Comparison of ENCODE assay signal across 8 cellular contexts in genomic region chr16:24988593-24989338, GRCh38. TPM values are rescaled to one million over a fixed set of nuclear protein-coding genes. Genes with fewer than 3 reads are reported as not detected.
DNase-seq lines count a peak whose midpoint lies in the region; ATAC-seq and TF ChIP-seq lines count a peak whose summit lies in the region.

No MANE protein-coding gene starts in this region.

- no peak overlapping the region for H2BK15ac ChIP-seq in mesenchymal stem cell (ENCODE audit: low read depth, poor library complexity, severe bottlenecking)

- TF ChIP-seq POLR2A in thyroid gland (IDR thresholded peaks at IDR 0.05) = no peak

- TF ChIP-seq CTCF in C4-2B (conservative IDR thresholded peaks at IDR 0.05) (no peak), OCI-LY1 (IDR thresholded peaks at IDR 0.05; ENCODE audit: low read length) (no peak), thyroid gland (IDR thresholded peaks at IDR 0.05) (no peak)

- peaks cover 7% of the 10 kb centered on the region for H3K36me3 Mint-ChIP-seq in dendritic cell treated with granulocyte-macrophage colony-stimulating factor and Interleukin-4, amounts not matched to agents 40 ng/mL and 50 ng/mL, for 4 days (ENCODE audit: low read depth)

- no peaks in the 10 kb centered on the region for H3K27me3 ChIP-seq in OCI-LY1 (ENCODE audit: insufficient read depth, low read length)
- H3K27me3 ChIP-seq in mesenchymal stem cell (ENCODE audit: control insufficient read depth in 1 of 2, insufficient read depth in 1 of 2, low read length in 2 of 2) = no peaks in the 10 kb centered on the region
- H3K27me3 ChIP-seq in thyroid gland = no peaks in the 10 kb centered on the region

- H3K9ac ChIP-seq in OCI-LY1 (ENCODE audit: low read length) (peak overlapping the region; percentile 28; the same call in 1 of the 2 replicates), mesenchymal stem cell (ENCODE audit: low read length) (peak overlapping the region; percentile 79)

- peak overlapping the region in 1 of 2 experiments; percentile 23 for H3K18ac ChIP-seq in mesenchymal stem cell (ENCODE audit: low read depth in 1 of 2, low read length in 2 of 2)

- no peak overlapping the region for H2AFZ ChIP-seq in OCI-LY1 (ENCODE audit: low read length)
- no peak overlapping the region for H2AFZ ChIP-seq in mesenchymal stem cell (ENCODE audit: low read depth, low read length)

- peaks cover 4% of the 10 kb centered on the region for H3K79me1 ChIP-seq in mesenchymal stem cell (replicated peaks; ENCODE audit: low read length, poor library complexity, severe bottlenecking)

- intact Hi-C loops in dendritic cell treated with granulocyte-macrophage colony-stimulating factor and Interleukin-4, amounts not matched to agents 40 ng/mL and 50 ng/mL, for 4 days (cut with micrococcal nuclease) = no loop called here
- intact Hi-C loops in thyroid gland (cut with DNase I) = no loop called here

- H2AK5ac ChIP-seq in mesenchymal stem cell (ENCODE audit: low read length, severe bottlenecking) = no peak overlapping the region

- no peaks in the 10 kb centered on the region for H3K9me3 ChIP-seq in OCI-LY1 (ENCODE audit: low read length)
- H3K9me3 ChIP-seq in mesenchymal stem cell (ENCODE audit: control insufficient read depth, low read length) = no peaks in the 10 kb centered on the region
- no peaks in the 10 kb centered on the region for H3K9me3 ChIP-seq in thyroid gland

- peak overlapping the region in 1 of 2 experiments; percentile 8 for H2BK12ac ChIP-seq in mesenchymal stem cell (ENCODE audit: low read length in 2 of 2)

- H3K79me2 ChIP-seq in OCI-LY1 (ENCODE audit: insufficient read depth, low read length) = peaks cover 13% of the 10 kb centered on the region; the same call in 1 of the 2 replicates

- no peak for ATAC-seq in HG03135 (IDR thresholded peaks at IDR 0.05; ENCODE audit: unreplicated experiment)

- H3K27ac ChIP-seq in C4-2B (peak overlapping the region; percentile 83), OCI-LY1 (ENCODE audit: low read depth, low read length, poor library complexity, severe bottlenecking) (peak overlapping the region; percentile 36), mesenchymal stem cell (ENCODE audit: low read length, poor library complexity, severe bottlenecking) (peak overlapping the region; percentile 70), thyroid gland (peak overlapping the region; percentile 5 to 73 (median 64))

- peaks cover 81% of the 10 kb centered on the region for H3K4me1 Mint-ChIP-seq in dendritic cell treated with granulocyte-macrophage colony-stimulating factor and Interleukin-4, amounts not matched to agents 40 ng/mL and 50 ng/mL, for 4 days (ENCODE audit: low read depth)

- H3K27ac Mint-ChIP-seq in dendritic cell treated with granulocyte-macrophage colony-stimulating factor and Interleukin-4, amounts not matched to agents 40 ng/mL and 50 ng/mL, for 4 days = peak overlapping the region; percentile 8

- H3K36me3 ChIP-seq in OCI-LY1 (ENCODE audit: insufficient read depth, low read length) (no peaks in the 10 kb centered on the region), mesenchymal stem cell (ENCODE audit: control insufficient read depth in 1 of 2, insufficient read depth in 2 of 2, low read depth in 1 of 2, low read length in 2 of 2) (no peaks in the 10 kb centered on the region), thyroid gland (no peaks in the 10 kb centered on the region)

- H4K20me1 ChIP-seq in OCI-LY1 (ENCODE audit: insufficient read depth, low read length) = no peaks in the 10 kb centered on the region

- H4K91ac ChIP-seq in mesenchymal stem cell (ENCODE audit: low read length) = peak overlapping the region; percentile 34

- peak overlapping the region in 1 of 2 experiments; percentile 5 for H3K14ac ChIP-seq in mesenchymal stem cell (ENCODE audit: low read length in 2 of 2)

- peaks cover 7% of the 10 kb centered on the region; the same call in 1 of the 2 replicates for H3F3A ChIP-seq in OCI-LY1 (ENCODE audit: insufficient read depth, low read length)

- H3K4me2 ChIP-seq in OCI-LY1 (ENCODE audit: low read length) (peak overlapping the region; percentile 19; the same call in 1 of the 2 replicates), mesenchymal stem cell (ENCODE audit: low read length, poor library complexity, severe bottlenecking) (peak overlapping the region; percentile 4)

- no peaks in the 10 kb centered on the region for H3K27me3 Mint-ChIP-seq in dendritic cell treated with granulocyte-macrophage colony-stimulating factor and Interleukin-4, amounts not matched to agents 40 ng/mL and 50 ng/mL, for 4 days

- H3K4me1 ChIP-seq in OCI-LY1 (ENCODE audit: insufficient read depth, low read length, severe bottlenecking) (peaks cover 55% of the 10 kb centered on the region), mesenchymal stem cell (ENCODE audit: control insufficient read depth, insufficient read depth, low read depth, low read length) (peaks cover 17% of the 10 kb centered on the region), thyroid gland (peaks cover 25 to 44% of the 10 kb centered on the region in 2 donors)

- H3K9me3 Mint-ChIP-seq in dendritic cell treated with granulocyte-macrophage colony-stimulating factor and Interleukin-4, amounts not matched to agents 40 ng/mL and 50 ng/mL, for 4 days = no peaks in the 10 kb centered on the region

- H3K4ac ChIP-seq in mesenchymal stem cell (ENCODE audit: low read depth in 1 of 2, low read length in 2 of 2) = no peak overlapping the region

- DNase-seq in mesenchymal stem cell (peak; percentile 68), thyroid gland (peak; percentile 37 to 43), KBM-7 (no peak), iPS-NIHi7 (ENCODE audit: extremely low spot score) (no peak)

- H4K8ac ChIP-seq in mesenchymal stem cell (ENCODE audit: low read length) = peak overlapping the region; percentile 32

- in situ Hi-C loops in KBM-7 (cut with MboI; ENCODE audit: low pct_unique_long_range_greater_than_20kb, low sequenced_read_pairs) = no loop called here

- H2BK120ac ChIP-seq in mesenchymal stem cell (ENCODE audit: low read depth, low read length) = no peak overlapping the region

- no peak overlapping the region for H2BK5ac ChIP-seq in mesenchymal stem cell (ENCODE audit: low read depth, low read length, poor library complexity, severe bottlenecking)

- no peaks in the 10 kb centered on the region for H3K9me2 ChIP-seq in OCI-LY1 (ENCODE audit: low read depth, low read length)

- no peak overlapping the region for H3K23ac ChIP-seq in mesenchymal stem cell (ENCODE audit: low read length in 2 of 2)

- no peak overlapping the region for H3K4me3 Mint-ChIP-seq in dendritic cell treated with granulocyte-macrophage colony-stimulating factor and Interleukin-4, amounts not matched to agents 40 ng/mL and 50 ng/mL, for 4 days

- H3K4me3 ChIP-seq in OCI-LY1 (ENCODE audit: low read depth, low read length, poor library complexity, severe bottlenecking) (no peak overlapping the region), mesenchymal stem cell (ENCODE audit: insufficient read depth in 1 of 2, low read depth in 1 of 2, low read length in 2 of 2) (peak overlapping the region in 1 of 2 experiments; percentile 4), thyroid gland (replicated peaks in 1 of 3) (no peak overlapping the region)

- WGBS in mesenchymal stem cell = 34% methylated on average over 7 of the region's 8 CpGs
- 5 to 8% methylated on average over 8 of the region's 8 CpGs for WGBS in thyroid gland, 2 donors

RNA-seq across cellular contexts. Expression of gene ARHGAP17, which starts 26.4 kb away (rescaled TPM):
- polyA plus RNA-seq in mesenchymal stem cell (2013, experiment 1 of 2) = 59.1 TPM
- 55.8 TPM for polyA plus RNA-seq in mesenchymal stem cell (2013, experiment 2 of 2)
- 10 to 100 TPM; 41.7 to 70.4 (median 54.3) TPM for total RNA-seq in thyroid gland

Comparison
In these comparisons a context has a peak if more than half of its experiments do, and no peak if none do; other contexts are left out.
1. DNase-seq: peak in mesenchymal stem cell (single experiment) and thyroid gland (2 of 2); none in KBM-7 (single experiment) and iPS-NIHi7 (single experiment).
2. Peak in every context shown above with its lines, with median percentiles within 50 percentile points of each other: H3K27ac ChIP-seq.